Comparison of ENCODE assay signal across 1 cellular context in the genomic region with DNA sequence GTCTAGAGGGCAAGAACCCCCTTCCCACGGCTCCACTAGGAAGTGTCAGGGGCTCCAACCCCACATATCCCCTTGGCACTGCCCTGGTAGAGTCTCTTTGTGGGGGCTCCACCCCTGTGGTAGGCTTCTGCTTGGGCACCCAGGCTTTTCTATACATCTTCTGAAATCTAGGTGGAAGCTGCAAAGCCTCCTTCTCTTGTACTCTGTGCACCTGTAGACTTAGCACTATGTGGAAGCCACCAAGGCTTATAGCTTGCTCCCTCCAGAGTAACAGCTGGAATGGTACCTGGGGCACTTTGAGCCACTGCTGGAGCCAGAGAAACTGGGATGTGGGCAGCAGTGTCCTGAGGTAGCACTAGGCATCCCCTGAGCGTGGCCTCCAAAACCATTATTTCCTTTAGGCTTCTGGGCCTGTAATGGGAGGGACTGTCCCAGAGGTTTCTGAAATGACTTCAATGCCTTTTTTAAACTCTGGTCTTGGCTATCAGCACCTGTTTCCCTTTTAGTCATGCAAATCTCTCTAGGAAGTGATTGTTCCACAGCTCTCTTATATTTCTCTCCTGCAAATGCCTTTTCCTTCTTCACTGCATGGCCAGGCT.
TF ChIP-seq lines count a peak whose summit lies in the region.

No MANE protein-coding gene starts in this region.

TF ChIP-seq in WTC11, 78 proteins besides CTCF, POLR2A, EP300 and RAD21 (continued from another document):
- TF ChIP-seq, protein P1, sequence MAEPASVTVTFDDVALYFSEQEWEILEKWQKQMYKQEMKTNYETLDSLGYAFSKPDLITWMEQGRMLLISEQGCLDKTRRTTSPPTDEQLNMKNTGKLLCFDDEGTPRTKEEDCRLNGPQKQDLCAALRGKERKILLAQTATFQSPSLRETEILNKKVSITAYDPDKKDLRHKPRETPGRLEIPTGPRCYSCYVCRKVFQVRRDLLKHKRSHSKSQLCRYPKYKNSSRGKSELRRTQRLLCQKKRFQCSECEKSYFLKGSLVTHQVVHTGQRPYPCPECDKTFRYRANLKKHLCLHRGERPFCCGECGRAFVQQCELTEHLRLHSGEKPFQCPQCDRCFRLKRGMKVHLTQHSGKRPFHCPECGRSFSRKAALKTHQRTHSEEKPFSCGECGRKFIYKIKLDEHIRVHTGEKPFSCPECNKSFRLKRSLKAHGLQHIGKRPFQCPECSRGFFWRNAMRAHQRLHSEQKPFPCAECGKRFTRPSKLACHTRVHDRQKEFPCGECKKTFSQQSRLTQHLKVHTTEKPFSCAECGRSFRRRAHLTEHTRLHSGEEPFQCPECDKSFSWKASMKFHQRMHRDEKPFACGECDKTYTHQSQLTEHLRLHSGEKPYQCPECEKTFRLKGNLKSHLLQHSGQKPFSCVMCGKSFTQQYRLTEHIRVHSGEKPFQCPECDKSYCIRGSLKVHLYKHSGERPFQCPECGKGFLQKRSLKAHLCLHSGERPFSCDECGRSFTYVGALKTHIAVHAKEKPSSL (CRISPR knock-in tag; conservative IDR thresholded peaks at IDR 0.05) = no peak
